In the genomic region with DNA sequence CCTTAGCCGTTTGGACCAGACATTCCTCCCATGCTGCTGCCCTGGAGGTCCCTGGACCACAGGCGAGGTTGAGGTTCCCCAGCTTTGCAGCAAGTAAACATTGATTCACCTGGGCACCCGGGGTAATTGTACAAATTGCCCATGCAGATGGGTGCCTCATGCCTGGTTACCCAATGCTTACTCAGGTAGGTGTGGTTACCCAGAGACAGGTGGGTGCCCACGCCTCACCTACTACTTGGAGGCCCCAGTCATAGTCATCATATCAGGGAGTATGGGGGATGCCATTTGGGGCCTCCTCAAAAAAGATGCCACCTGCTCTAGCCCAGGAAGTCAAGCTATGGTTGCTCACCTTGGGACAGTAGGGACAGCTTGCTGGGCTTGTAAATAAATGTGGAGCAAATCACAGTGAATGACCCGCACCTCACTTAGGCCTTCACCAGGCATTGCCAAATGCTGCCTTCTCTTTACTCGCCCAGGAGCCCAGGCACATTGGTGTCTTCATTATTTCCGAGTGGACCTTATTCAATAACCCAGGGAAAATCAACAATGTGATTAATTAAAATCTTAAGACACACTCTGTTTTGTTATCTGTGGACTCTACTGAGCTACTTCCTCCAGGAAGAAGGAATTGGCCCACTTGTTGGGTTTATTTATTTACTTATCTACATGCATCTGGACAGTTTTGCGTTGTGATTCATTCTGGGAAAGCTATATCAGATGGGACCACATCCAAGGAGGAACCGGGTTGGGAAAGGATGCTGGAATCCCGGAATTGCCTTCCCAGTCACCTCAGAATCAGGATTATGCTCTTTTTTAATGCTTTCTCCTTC, we compare ENCODE assay signal across 12 cellular contexts. TPM values are rescaled to one million over a fixed set of nuclear protein-coding genes. Genes with fewer than 3 reads are reported as not detected.
A peak's percentile ranks its signal among the peaks of the same experiment; 100 is the strongest.
DNase-seq lines count a peak whose midpoint lies in the region; ATAC-seq, FAIRE-seq and TF ChIP-seq lines count a peak whose summit lies in the region.
"Had no signal": no experiment of that assay in that cellular context is flagged by ENCODE, and none has a peak within 500 bp of the region (broad histone marks: within the 10 kb centered on the region; RNA-seq: fewer than 3 reads in every experiment).

No MANE protein-coding gene starts in this region.

- H3K27ac ChIP-seq in H1 (ENCODE audit: low read depth, low read length), result no peak overlapping the region
- H3K27ac ChIP-seq in pancreas, result peak overlapping the region in 2 of 4 donors; percentile 47 to 68
- H3K27ac ChIP-seq in naive thymus-derived CD4-positive, alpha-beta T cell (ENCODE audit: low read depth, low read length), result no peak overlapping the region
- H3K27ac ChIP-seq: lower lobe of right lung had no signal

- no peak overlapping the region for H4K8ac ChIP-seq in H1 (ENCODE audit: extremely low read depth, insufficient read depth, low read length)

- FAIRE-seq in H1 (lab: Jason Lieb, UNC) (no peak), pancreas (lab: Jason Lieb, UNC) (no peak)

- CTCF ChIA-PET in H1 (lab: Charles Lee; ENCODE audit: partially characterized antibody), result interaction anchor here (0.9 to 1.0 kb wide), 2 partner anchors 84 to 128 kb away, joined by 3 to 4 read pairs; no protein-coding TSS in a partner anchor
- CTCF ChIA-PET in naive thymus-derived CD4-positive, alpha-beta T cell (lab: Charles Lee), result no interaction called here

- peaks cover 3 to 10% (median 7%) of the 10 kb centered on the region in 4 experiments; a peak in 6 of 7 replicates for H3K4me1 ChIP-seq in H1 (replicated peaks in 1 of 4; ENCODE audit: control insufficient read depth in 3 of 4, insufficient read depth in 4 of 4, low read length in 3 of 4)
- H3K4me1 ChIP-seq in pancreas, result peaks cover 0 to 3% (median 0%) of the 10 kb centered on the region in 3 donors
- no peaks in the 10 kb centered on the region for H3K4me1 ChIP-seq in naive thymus-derived CD4-positive, alpha-beta T cell (ENCODE audit: control insufficient read depth in 2 of 2, insufficient read depth in 2 of 2, low read length in 2 of 2)

- intact Hi-C loops in pancreas (cut with DNase I), result no loop called here
- intact Hi-C loops in naive thymus-derived CD4-positive, alpha-beta T cell (cut with micrococcal nuclease), result no loop called here

- H3K4ac ChIP-seq in H1 (replicated peaks; ENCODE audit: insufficient read length, low read depth, low read length), result no peak overlapping the region

- no peak overlapping the region for H3K4me3 Mint-ChIP-seq in naive thymus-derived CD4-positive, alpha-beta T cell
- H3K4me3 Mint-ChIP-seq: activated naive CD8-positive, alpha-beta T cell treated with anti-CD3 and anti-CD28 coated beads for 36 hours; H9 had no signal

- no peak overlapping the region for H2BK120ac ChIP-seq in H1 (replicated peaks; ENCODE audit: low read depth, low read length)

- no peaks in the 10 kb centered on the region; the same call in 1 of the 2 replicates for H3K23me2 ChIP-seq in H1 (ENCODE audit: low read depth, low read length)

- no peaks in the 10 kb centered on the region for H3K9me3 ChIP-seq in H1 (ENCODE audit: insufficient read depth in 2 of 2, low read depth in 1 of 2, low read length in 1 of 2)
- H3K9me3 ChIP-seq in pancreas, result no peaks in the 10 kb centered on the region
- no peaks in the 10 kb centered on the region for H3K9me3 ChIP-seq in naive thymus-derived CD4-positive, alpha-beta T cell (ENCODE audit: control insufficient read depth in 2 of 3, low read length in 3 of 3)
- H3K9me3 ChIP-seq: lower lobe of right lung had no signal

- TF ChIP-seq POLR2A in H1 (IDR thresholded peaks at IDR 0.05; ENCODE audit: control extremely low read depth in 1 of 2, low read depth in 2 of 2, low read length in 2 of 2), result no peak

- H4K5ac ChIP-seq in H1 (ENCODE audit: insufficient read length, low read depth, low read length), result no peak overlapping the region

- H3K27ac Mint-ChIP-seq in naive thymus-derived CD4-positive, alpha-beta T cell, result no peak overlapping the region
- H3K27ac Mint-ChIP-seq: activated naive CD8-positive, alpha-beta T cell treated with anti-CD3 and anti-CD28 coated beads for 36 hours had no signal

- peak in 3 of 4 donors; percentile 63 to 77 (median 73) for ATAC-seq in pancreas
- ATAC-seq in naive thymus-derived CD4-positive, alpha-beta T cell, result no peak
- no peak for ATAC-seq in HG03135 (IDR thresholded peaks at IDR 0.05; ENCODE audit: unreplicated experiment)
- ATAC-seq: lower lobe of right lung had no signal

- H4K91ac ChIP-seq in H1 (replicated peaks; ENCODE audit: insufficient read length, low read length), result no peak overlapping the region

- POLR2A ChIA-PET in H1 (lab: Charles Lee; ENCODE audit: partially characterized antibody), result no interaction called here
- POLR2A ChIA-PET in naive thymus-derived CD4-positive, alpha-beta T cell (lab: Charles Lee), result no interaction called here

- H3K14ac ChIP-seq in H1 (ENCODE audit: insufficient read length), result no peak overlapping the region

- H3K36me3 Mint-ChIP-seq in naive thymus-derived CD4-positive, alpha-beta T cell, result no peaks in the 10 kb centered on the region
- H3K36me3 Mint-ChIP-seq: activated naive CD8-positive, alpha-beta T cell treated with anti-CD3 and anti-CD28 coated beads for 36 hours had no signal

- no peak overlapping the region for H3K9ac ChIP-seq in H1 (replicated peaks in 1 of 4; ENCODE audit: extremely low read depth in 1 of 4, low read depth in 3 of 4, low read length in 3 of 4)

- H3K36me3 ChIP-seq in H1 (ENCODE audit: control insufficient read depth in 2 of 4, insufficient read depth in 4 of 4, low read length in 3 of 4) (no peaks in the 10 kb centered on the region), pancreas (no peaks in the 10 kb centered on the region)
- H3K36me3 ChIP-seq in naive thymus-derived CD4-positive, alpha-beta T cell (ENCODE audit: control insufficient read depth in 2 of 3, insufficient read depth in 3 of 3, low read length in 3 of 3), result no peaks in the 10 kb centered on the region
- H3K36me3 ChIP-seq: lower lobe of right lung had no signal

- H3K56ac ChIP-seq in H1 (replicated peaks; ENCODE audit: insufficient read length, low read depth, low read length), result no peak overlapping the region

- H3K18ac ChIP-seq in H1 (ENCODE audit: extremely low read depth, low read length), result no peak overlapping the region

- no peak overlapping the region for H2BK5ac ChIP-seq in H1 (ENCODE audit: low read depth, low read length)

- 0 out of 2 replicates have a peak overlapping the region, but pooled peaks have one; percentile 75 for H2BK12ac ChIP-seq in H1 (ENCODE audit: low read depth, low read length)

- DNase-seq in GM03348 (ENCODE audit: low spot score), result peak; percentile 73
- DNase-seq in H1 (ENCODE audit: low read depth in 1 of 2, low spot score in 2 of 2), result no peak
- no peak for DNase-seq in pancreas
- DNase-seq in stimulated activated CD4-positive, alpha-beta T cell treated with anti-CD3 and anti-CD28 coated beads, Interleukin-4, amount 100 ng/mL, for 24 hours, result no peak
- no peak for DNase-seq in activated naive CD4-positive, alpha-beta T cell treated with Interleukin-2 at 50 U/mL for 16 hours
- no peak for DNase-seq in naive thymus-derived CD4-positive, alpha-beta T cell
- DNase-seq: activated CD4-positive, alpha-beta T cell treated with anti-CD3 and anti-CD28 coated beads, Interleukin-2, amount 50 U/mL, for 48 hours; activated naive CD8-positive, alpha-beta T cell treated with anti-CD3 and anti-CD28 coated beads for 36 hours; H9; lower lobe of right lung had no signal

- TF ChIP-seq CTCF in H1 (IDR thresholded peaks at IDR 0.05; ENCODE audit: control extremely low read depth in 1 of 3, insufficient read depth in 1 of 3, low read depth in 1 of 3, low read length in 3 of 3), result no peak
- no peak for TF ChIP-seq CTCF in pancreas (IDR thresholded peaks at IDR 0.05)

- H2AFZ ChIP-seq in H1 (ENCODE audit: low read length), result 0 out of 2 replicates have a peak overlapping the region, but pooled peaks have one; percentile 27

- H3K23ac ChIP-seq in H1 (ENCODE audit: insufficient read length), result no peak overlapping the region

- H3K27me3 ChIP-seq in H1 (replicated peaks in 1 of 4; ENCODE audit: control insufficient read depth in 3 of 4, extremely low read depth in 1 of 4, insufficient read depth in 3 of 4, low read length in 3 of 4) (0 out of 7 replicates have a peak, but pooled peaks cover 0 to 3% (median 0%) of the 10 kb centered on the region in 4 experiments), pancreas (no peaks in the 10 kb centered on the region)
- H3K27me3 ChIP-seq in naive thymus-derived CD4-positive, alpha-beta T cell (ENCODE audit: control insufficient read depth in 2 of 2, insufficient read depth in 2 of 2, low read length in 2 of 2), result no peaks in the 10 kb centered on the region

- no peaks in the 10 kb centered on the region for H3K4me1 Mint-ChIP-seq in naive thymus-derived CD4-positive, alpha-beta T cell
- H3K4me1 Mint-ChIP-seq: activated naive CD8-positive, alpha-beta T cell treated with anti-CD3 and anti-CD28 coated beads for 36 hours had no signal

- WGBS in H1 (ENCODE audit: extremely low coverage in 1 of 2, insufficient coverage in 1 of 2, insufficient read length in 1 of 2, insufficient replicate concordance in 2 of 2, low coverage in 1 of 2, low lambda C conversion rate in 2 of 2, missing lambda C conversion rate in 1 of 2), 2 experiments, result 86% methylated on average over 10 of the region's 10 CpGs; no CpG with 5 or more reads in 1 of the 2 experiments
- WGBS in pancreas, 2 donors, result 50 to 53% methylated on average over 10 of the region's 10 CpGs

- H3K9me3 Mint-ChIP-seq in naive thymus-derived CD4-positive, alpha-beta T cell, result no peaks in the 10 kb centered on the region
- H3K9me3 Mint-ChIP-seq: activated naive CD8-positive, alpha-beta T cell treated with anti-CD3 and anti-CD28 coated beads for 36 hours; H9 had no signal

- no peaks in the 10 kb centered on the region for H3K79me2 ChIP-seq in H1 (ENCODE audit: control insufficient read depth in 1 of 2, insufficient read depth in 2 of 2, low read length in 2 of 2)

- TF ChIP-seq EP300 in H1 (IDR thresholded peaks at IDR 0.05; ENCODE audit: borderline replicate concordance in 1 of 2, low read depth in 2 of 2, low read length in 2 of 2), result no peak

- no peak overlapping the region; the same call in 1 of the 2 replicates for H2BK15ac ChIP-seq in H1 (ENCODE audit: low read length)

- no peak overlapping the region for H2AK5ac ChIP-seq in H1 (ENCODE audit: low read depth, low read length)

- no peak overlapping the region for H3K4me2 ChIP-seq in H1 (ENCODE audit: insufficient read depth in 1 of 2, low read depth in 2 of 2, low read length in 2 of 2)

- no peaks in the 10 kb centered on the region for H3K79me1 ChIP-seq in H1 (ENCODE audit: low read depth, low read length)

- peaks cover 0 to 12% (median 3%) of the 10 kb centered on the region in 5 donors for H3K27me3 Mint-ChIP-seq in naive thymus-derived CD4-positive, alpha-beta T cell

- H2BK20ac ChIP-seq in H1 (ENCODE audit: low read length), result no peak overlapping the region

- no peak for TF ChIP-seq RAD21 in H1 (IDR thresholded peaks at IDR 0.05 in 1 of 2, conservative IDR thresholded peaks at IDR 0.05 in 1 of 2; ENCODE audit: low read depth in 2 of 2, low read length in 2 of 2)

- H3K4me3 ChIP-seq in H1 (ENCODE audit: extremely low read depth in 1 of 4, insufficient read depth in 2 of 4, low read depth in 3 of 4, low read length in 4 of 4), result no peak overlapping the region
- H3K4me3 ChIP-seq in pancreas, result no peak overlapping the region
- H3K4me3 ChIP-seq in naive thymus-derived CD4-positive, alpha-beta T cell (ENCODE audit: low read length), result no peak overlapping the region
- H3K4me3 ChIP-seq: lower lobe of right lung had no signal

- H4K20me1 ChIP-seq in H1 (replicated peaks in 1 of 2; ENCODE audit: control insufficient read depth in 1 of 2, insufficient read depth in 2 of 2, low read length in 2 of 2), result no peaks in the 10 kb centered on the region

RNA-seq across cellular contexts. Expression of gene GRHL3, which starts 35.6 kb away (rescaled TPM):
- polyA plus RNA-seq in PFSK-1 (2012; ENCODE audit: insufficient read length, low read depth), result not detected
- 1.1 and 1.8 TPM in 2 replicates for total RNA-seq in H1 (2021; fragmentation: NEBNext Ultra II Directional; extraction: Animal tissue kit (Norgen Biotek cat#: 25700))
- polyA plus RNA-seq in H1 (2011; rRNA removed) (0.80 and 2.2 TPM in 2 replicates), pancreas (under 1 TPM; 0.11 to 0.33 TPM)
- polyA plus RNA-seq in H1 (2011; cell fraction: cytosol; rRNA removed), result 0.84 TPM
- polyA plus RNA-seq in H1 (2011; cell fraction: nucleus; rRNA removed), result 1.7 TPM
- polyA plus RNA-seq in H1 (2012, experiment 1 of 2), result 1.3 to 1.5 TPM (median 1.3 TPM) in 4 replicates
- 0.84 TPM for polyA plus RNA-seq in H1 (2012, experiment 2 of 2)
- 0.53 TPM for polyA plus RNA-seq in H1 (2013, experiment 1 of 2)
- polyA plus RNA-seq in H1 (2013, experiment 2 of 2), result 0.46 TPM
- 0.90 and 1.7 TPM in 2 replicates for polyA minus RNA-seq in H1 (2011; rRNA and poly(A)+ RNA removed)
- polyA minus RNA-seq in H1 (2011; cell fraction: cytosol; rRNA and poly(A)+ RNA removed), result 1.5 TPM
- 2.0 TPM for polyA minus RNA-seq in H1 (2011; cell fraction: nucleus; rRNA and poly(A)+ RNA removed)
- total RNA-seq in pancreas, result under 1 TPM; 0.16 to 0.86 (median 0.47) TPM
- total RNA-seq in naive thymus-derived CD4-positive, alpha-beta T cell, result not detected
- polyA plus RNA-seq in naive thymus-derived CD4-positive, alpha-beta T cell, result not detected
- total RNA-seq: activated naive CD8-positive, alpha-beta T cell treated with anti-CD3 and anti-CD28 coated beads for 36 hours had no signal

Comparison
In these comparisons a context has a peak if more than half of its experiments do, and no peak if none do; other contexts are left out.
1. ATAC-seq: peak in pancreas (3 of 4); none in naive thymus-derived CD4-positive, alpha-beta T cell (single experiment) and HG03135 (single experiment).